Comparison of ENCODE assay signal across 8 cellular contexts in the genomic region with DNA sequence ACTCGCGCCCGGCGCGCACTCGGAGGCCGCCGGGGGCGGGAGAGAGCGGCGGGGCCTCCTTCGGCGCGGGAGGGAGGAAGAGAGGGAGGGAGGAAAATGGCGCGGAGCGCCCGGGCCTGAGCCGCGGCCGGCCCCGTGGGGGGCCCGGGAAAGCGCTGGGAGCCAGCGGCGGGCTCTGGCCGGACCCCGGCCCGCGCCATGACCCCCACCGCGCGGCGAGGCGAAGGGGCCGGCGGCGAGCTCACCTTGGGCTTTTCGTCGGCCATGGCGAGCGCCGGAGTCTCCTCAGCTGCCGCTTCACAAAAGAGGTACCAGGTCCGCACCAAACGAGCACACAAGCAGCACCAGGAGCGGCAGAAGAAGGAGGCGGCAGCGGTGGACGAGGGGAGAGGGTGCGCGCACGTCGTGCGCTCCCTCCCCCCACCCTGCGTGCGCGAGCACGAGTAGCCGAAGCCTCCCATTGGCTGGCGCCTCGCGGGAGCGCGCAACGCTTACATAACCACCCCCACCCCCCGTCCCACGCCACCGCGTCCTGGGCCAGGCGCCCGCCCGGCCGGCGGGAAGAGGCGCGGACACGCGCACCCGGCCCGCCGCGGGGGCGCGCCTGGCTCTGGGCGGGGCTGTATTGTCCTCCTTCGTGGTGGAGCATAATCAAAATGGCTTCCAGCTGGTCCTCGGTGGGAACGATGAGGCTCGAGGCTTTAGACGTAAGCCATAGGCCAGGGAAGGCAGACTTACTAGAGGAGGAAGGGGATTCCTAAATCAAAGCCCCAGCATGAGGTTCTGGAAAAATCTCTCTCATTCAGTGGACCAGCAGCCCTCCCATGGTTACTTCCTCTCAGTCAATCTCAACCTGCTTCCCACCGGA. TPM values are rescaled to one million over a fixed set of nuclear protein-coding genes. Genes with fewer than 3 reads are reported as not detected.
DNase-seq lines count a peak whose midpoint lies in the region; ATAC-seq and TF ChIP-seq lines count a peak whose summit lies in the region.

A gene (minus strand): TSS at position 391 of the 868 bp plus-strand sequence. CDS start 125 bp downstream, at position 266.

- no peaks in the 10 kb centered on the region for H3K9me3 ChIP-seq in liver (ENCODE audit: control insufficient read depth in 4 of 4, low read length in 3 of 4)

- H3K27me3 ChIP-seq in liver (ENCODE audit: control insufficient read depth in 4 of 4, insufficient read depth in 4 of 4, low read length in 3 of 4), result no peaks in the 10 kb centered on the region

- TF ChIP-seq RAD21 in liver (IDR thresholded peaks at IDR 0.05), result no peak

- intact Hi-C loops in CD14-positive monocyte (cut with micrococcal nuclease), result loop anchor here (2.0 to 5.0 kb wide), 2 partner anchors 28 to 136 kb away; a partner anchor contains a TSS

- peaks cover 7 to 25% of the 10 kb centered on the region in 2 donors for H3K36me3 Mint-ChIP-seq in CD14-positive monocyte

- WGBS in liver, result 1% methylated on average over 92 of the region's 92 CpGs

- H3K36me3 ChIP-seq in liver (ENCODE audit: control insufficient read depth in 4 of 4, insufficient read depth in 3 of 4, low read depth in 1 of 4, low read length in 3 of 4), result peaks cover 2 to 12% (median 7%) of the 10 kb centered on the region in 4 donors

- ATAC-seq in GM19372 (IDR thresholded peaks at IDR 0.05; ENCODE audit: low read depth, unreplicated experiment) (peak; percentile 75), HG03521 (IDR thresholded peaks at IDR 0.05; ENCODE audit: unreplicated experiment) (peak; percentile 72)

- TF ChIP-seq CTCF in CD14-positive monocyte (IDR thresholded peaks at IDR 0.05) (peak; percentile 14), liver (IDR thresholded peaks at IDR 0.05; ENCODE audit: low read depth, low read length, missing input control) (peak; percentile 22)

- no peaks in the 10 kb centered on the region for H3K9me3 Mint-ChIP-seq in CD14-positive monocyte

- H3K4me1 ChIP-seq in liver (ENCODE audit: control insufficient read depth in 4 of 4, insufficient read depth in 4 of 4, low read length in 3 of 4), result peaks cover 1 to 16% (median 6%) of the 10 kb centered on the region in 4 donors

- H3K27me3 Mint-ChIP-seq in CD14-positive monocyte (ENCODE audit: low read depth in 3 of 3), result peaks cover 0 to 2% (median 0%) of the 10 kb centered on the region in 3 donors

- peak within 1 kb of the TSS; percentile 88 to 98 (median 89) for H3K4me3 ChIP-seq in liver (ENCODE audit: low read depth in 1 of 3, low read length in 3 of 3)

- DNase-seq in CD14-positive monocyte (ENCODE audit: low spot score), result peak; percentile 94
- peak; percentile 93 for DNase-seq in NCI-H748 (lab: John Stamatoyannopoulos, UW; ENCODE audit: unreplicated experiment)
- peak; percentile 94 to 95 for DNase-seq in activated CD4-positive, alpha-beta T cell treated with anti-CD3 and anti-CD28 coated beads, Interleukin-2, amount 50 U/mL, for 4 hours
- peak; percentile 98 for DNase-seq in dermis blood vessel endothelial cell
- peak; percentile 96 for DNase-seq in stimulated activated CD4-positive, alpha-beta T cell treated with anti-CD3 and anti-CD28 coated beads, Interleukin-4, amount 100 ng/mL, for 1 hour

- H3K27ac Mint-ChIP-seq in CD14-positive monocyte, result peak within 1 kb of the TSS; percentile 96 to 99 (median 97)

- H3K4me1 Mint-ChIP-seq in CD14-positive monocyte, result peaks cover 22% of the 10 kb centered on the region

- H3K9ac ChIP-seq in liver (ENCODE audit: low read depth in 1 of 2, low read length in 2 of 2), result peak within 1 kb of the TSS; percentile 78 to 85

- peak within 1 kb of the TSS; percentile 91 to 93 for H3K27ac ChIP-seq in liver (ENCODE audit: low read depth in 1 of 2, low read length in 2 of 2)

- H3K4me3 Mint-ChIP-seq in CD14-positive monocyte, result peak within 1 kb of the TSS; percentile 89 to 96

TF ChIP-seq in liver, 16 proteins besides CTCF, POLR2A, EP300 and RAD21:
- TF ChIP-seq SP1 (IDR thresholded peaks at IDR 0.05) (peak; percentile 57), FOXA2 (IDR thresholded peaks at IDR 0.05) (no peak), JUND (IDR thresholded peaks at IDR 0.05) (no peak), GABPA (IDR thresholded peaks at IDR 0.05 in 1 of 2, conservative IDR thresholded peaks at IDR 0.05 in 1 of 2) (no peak), FOXA1 (IDR thresholded peaks at IDR 0.05) (no peak), HNF4A (conservative IDR thresholded peaks at IDR 0.05) (no peak), YY1 (IDR thresholded peaks at IDR 0.05) (peak; percentile 95)
- TF ChIP-seq, protein P1, sequence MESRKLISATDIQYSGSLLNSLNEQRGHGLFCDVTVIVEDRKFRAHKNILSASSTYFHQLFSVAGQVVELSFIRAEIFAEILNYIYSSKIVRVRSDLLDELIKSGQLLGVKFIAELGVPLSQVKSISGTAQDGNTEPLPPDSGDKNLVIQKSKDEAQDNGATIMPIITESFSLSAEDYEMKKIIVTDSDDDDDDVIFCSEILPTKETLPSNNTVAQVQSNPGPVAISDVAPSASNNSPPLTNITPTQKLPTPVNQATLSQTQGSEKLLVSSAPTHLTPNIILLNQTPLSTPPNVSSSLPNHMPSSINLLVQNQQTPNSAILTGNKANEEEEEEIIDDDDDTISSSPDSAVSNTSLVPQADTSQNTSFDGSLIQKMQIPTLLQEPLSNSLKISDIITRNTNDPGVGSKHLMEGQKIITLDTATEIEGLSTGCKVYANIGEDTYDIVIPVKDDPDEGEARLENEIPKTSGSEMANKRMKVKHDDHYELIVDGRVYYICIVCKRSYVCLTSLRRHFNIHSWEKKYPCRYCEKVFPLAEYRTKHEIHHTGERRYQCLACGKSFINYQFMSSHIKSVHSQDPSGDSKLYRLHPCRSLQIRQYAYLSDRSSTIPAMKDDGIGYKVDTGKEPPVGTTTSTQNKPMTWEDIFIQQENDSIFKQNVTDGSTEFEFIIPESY (IDR thresholded peaks at IDR 0.05), result no peak
- TF ChIP-seq, protein P2, sequence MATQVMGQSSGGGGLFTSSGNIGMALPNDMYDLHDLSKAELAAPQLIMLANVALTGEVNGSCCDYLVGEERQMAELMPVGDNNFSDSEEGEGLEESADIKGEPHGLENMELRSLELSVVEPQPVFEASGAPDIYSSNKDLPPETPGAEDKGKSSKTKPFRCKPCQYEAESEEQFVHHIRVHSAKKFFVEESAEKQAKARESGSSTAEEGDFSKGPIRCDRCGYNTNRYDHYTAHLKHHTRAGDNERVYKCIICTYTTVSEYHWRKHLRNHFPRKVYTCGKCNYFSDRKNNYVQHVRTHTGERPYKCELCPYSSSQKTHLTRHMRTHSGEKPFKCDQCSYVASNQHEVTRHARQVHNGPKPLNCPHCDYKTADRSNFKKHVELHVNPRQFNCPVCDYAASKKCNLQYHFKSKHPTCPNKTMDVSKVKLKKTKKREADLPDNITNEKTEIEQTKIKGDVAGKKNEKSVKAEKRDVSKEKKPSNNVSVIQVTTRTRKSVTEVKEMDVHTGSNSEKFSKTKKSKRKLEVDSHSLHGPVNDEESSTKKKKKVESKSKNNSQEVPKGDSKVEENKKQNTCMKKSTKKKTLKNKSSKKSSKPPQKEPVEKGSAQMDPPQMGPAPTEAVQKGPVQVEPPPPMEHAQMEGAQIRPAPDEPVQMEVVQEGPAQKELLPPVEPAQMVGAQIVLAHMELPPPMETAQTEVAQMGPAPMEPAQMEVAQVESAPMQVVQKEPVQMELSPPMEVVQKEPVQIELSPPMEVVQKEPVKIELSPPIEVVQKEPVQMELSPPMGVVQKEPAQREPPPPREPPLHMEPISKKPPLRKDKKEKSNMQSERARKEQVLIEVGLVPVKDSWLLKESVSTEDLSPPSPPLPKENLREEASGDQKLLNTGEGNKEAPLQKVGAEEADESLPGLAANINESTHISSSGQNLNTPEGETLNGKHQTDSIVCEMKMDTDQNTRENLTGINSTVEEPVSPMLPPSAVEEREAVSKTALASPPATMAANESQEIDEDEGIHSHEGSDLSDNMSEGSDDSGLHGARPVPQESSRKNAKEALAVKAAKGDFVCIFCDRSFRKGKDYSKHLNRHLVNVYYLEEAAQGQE (IDR thresholded peaks at IDR 0.05), result no peak
- TF ChIP-seq, protein P3, sequence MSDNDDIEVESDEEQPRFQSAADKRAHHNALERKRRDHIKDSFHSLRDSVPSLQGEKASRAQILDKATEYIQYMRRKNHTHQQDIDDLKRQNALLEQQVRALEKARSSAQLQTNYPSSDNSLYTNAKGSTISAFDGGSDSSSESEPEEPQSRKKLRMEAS (IDR thresholded peaks at IDR 0.05), result no peak

RNA-seq across cellular contexts. Expression of the gene that starts here (rescaled TPM):
- polyA plus RNA-seq in CD14-positive monocyte, result 100 to 1,000 TPM; 282 to 318 TPM
- 116 and 134 TPM in 2 replicates for total RNA-seq in dermis blood vessel endothelial cell
- total RNA-seq in liver, result 10 to 100 TPM; 20.9 to 79.0 TPM
- 100 to 1,000 TPM in 1 of 2 donors, 10 to 100 TPM in 1; 22.0 to 160 TPM for polyA plus RNA-seq in liver

Comparison
In these comparisons a context has a peak if more than half of its experiments do, and no peak if none do; other contexts are left out.
1. Peak in every context shown above with its lines: DNase-seq, ATAC-seq, H3K4me3 ChIP-seq and H3K27ac ChIP-seq.